In genomic region chr1:195026792-195027191, GRCh38 we compare ENCODE assay signal across 22 cellular contexts.
"Had no signal": no experiment of that assay in that cellular context is flagged by ENCODE, and none has a peak within 500 bp of the region (broad histone marks: within the 10 kb centered on the region; RNA-seq: fewer than 3 reads in every experiment).

No MANE protein-coding gene starts in this region.

- H3K4me3 ChIP-seq: K562 had no signal

- H3K27ac ChIP-seq: HL-60, KMS-11 had no signal

- DNase-seq: Kasumi-1, MV-4-11, NCI-H1048, NCI-H1105, NCI-H1417, NCI-H1436 treated with DMSO at 0.1 percent for 48 hours, NCI-H1694, NCI-H187 treated with DMSO at 0.1 percent for 48 hours, NCI-H2029 treated with DMSO at 0.1 percent for 48 hours, NCI-H2171, NCI-H226, NCI-H524, NCI-H526 treated with DMSO at 0.1 percent for 48 hours, NCI-H774, RPMI8226, SHP77, SK-N-SH, SW 1271, T-cell had no signal
